Comparison of ENCODE assay signal across 9 cellular contexts in genomic region chrX:140701480-140701879, GRCh38. TPM values are rescaled to one million over a fixed set of nuclear protein-coding genes. Genes with fewer than 3 reads are reported as not detected.
A peak's percentile ranks its signal among the peaks of the same experiment; 100 is the strongest.
DNase-seq lines count a peak whose midpoint lies in the region; ATAC-seq and TF ChIP-seq lines count a peak whose summit lies in the region.
"Had no signal": no experiment of that assay in that cellular context is flagged by ENCODE, and none has a peak within 500 bp of the region (broad histone marks: within the 10 kb centered on the region; RNA-seq: fewer than 3 reads in every experiment).

No MANE protein-coding gene starts in this region.

- intact Hi-C loops in lower leg skin (cut with DNase I; ENCODE audit: low total_unique reads), result no loop called here

- peak; percentile 4 for DNase-seq in NCI-H1105 treated with DMSO at 0.1 percent for 48 hours (lab: John Stamatoyannopoulos, UW)
- no peak for DNase-seq in NCI-H1105 (lab: John Stamatoyannopoulos, UW)
- peak; percentile 69 for DNase-seq in cerebellar cortex (ENCODE audit: low spot score)
- DNase-seq in pons (ENCODE audit: low spot score), result peak; percentile 64
- DNase-seq in activated CD4-positive, alpha-beta T cell treated with anti-CD3 and anti-CD28 coated beads for 4 hours, result no peak
- DNase-seq in lower leg skin (ENCODE audit: low spot score in 2 of 2), result no peak

- no peak for TF ChIP-seq EP300 in Ishikawa (IDR thresholded peaks at IDR 0.05; ENCODE audit: borderline replicate concordance)

- 15 to 37% methylated on average over 9 of the region's 9 CpGs for WGBS in lower leg skin, 2 donors

- no peak for ATAC-seq in GM21381 (IDR thresholded peaks at IDR 0.05; ENCODE audit: unreplicated experiment)

- H3K4me3 ChIP-seq in lower leg skin (ENCODE audit: low read depth, poor library complexity, severe bottlenecking), result no peak overlapping the region
- H3K4me3 ChIP-seq: BLaER1 had no signal

- TF ChIP-seq CTCF in lower leg skin (IDR thresholded peaks at IDR 0.05), result no peak

- TF ChIP-seq POLR2A in lower leg skin (IDR thresholded peaks at IDR 0.05), result no peak

- TF ChIP-seq RAD21 in Ishikawa (IDR thresholded peaks at IDR 0.05; ENCODE audit: low read depth), result peak; percentile 25; the same call in 1 of the 2 replicates

TF ChIP-seq in Ishikawa, 13 proteins besides CTCF, POLR2A, EP300 and RAD21:
- TF ChIP-seq NFIC (IDR thresholded peaks at IDR 0.05), result no peak
- TF ChIP-seq, protein P1, sequence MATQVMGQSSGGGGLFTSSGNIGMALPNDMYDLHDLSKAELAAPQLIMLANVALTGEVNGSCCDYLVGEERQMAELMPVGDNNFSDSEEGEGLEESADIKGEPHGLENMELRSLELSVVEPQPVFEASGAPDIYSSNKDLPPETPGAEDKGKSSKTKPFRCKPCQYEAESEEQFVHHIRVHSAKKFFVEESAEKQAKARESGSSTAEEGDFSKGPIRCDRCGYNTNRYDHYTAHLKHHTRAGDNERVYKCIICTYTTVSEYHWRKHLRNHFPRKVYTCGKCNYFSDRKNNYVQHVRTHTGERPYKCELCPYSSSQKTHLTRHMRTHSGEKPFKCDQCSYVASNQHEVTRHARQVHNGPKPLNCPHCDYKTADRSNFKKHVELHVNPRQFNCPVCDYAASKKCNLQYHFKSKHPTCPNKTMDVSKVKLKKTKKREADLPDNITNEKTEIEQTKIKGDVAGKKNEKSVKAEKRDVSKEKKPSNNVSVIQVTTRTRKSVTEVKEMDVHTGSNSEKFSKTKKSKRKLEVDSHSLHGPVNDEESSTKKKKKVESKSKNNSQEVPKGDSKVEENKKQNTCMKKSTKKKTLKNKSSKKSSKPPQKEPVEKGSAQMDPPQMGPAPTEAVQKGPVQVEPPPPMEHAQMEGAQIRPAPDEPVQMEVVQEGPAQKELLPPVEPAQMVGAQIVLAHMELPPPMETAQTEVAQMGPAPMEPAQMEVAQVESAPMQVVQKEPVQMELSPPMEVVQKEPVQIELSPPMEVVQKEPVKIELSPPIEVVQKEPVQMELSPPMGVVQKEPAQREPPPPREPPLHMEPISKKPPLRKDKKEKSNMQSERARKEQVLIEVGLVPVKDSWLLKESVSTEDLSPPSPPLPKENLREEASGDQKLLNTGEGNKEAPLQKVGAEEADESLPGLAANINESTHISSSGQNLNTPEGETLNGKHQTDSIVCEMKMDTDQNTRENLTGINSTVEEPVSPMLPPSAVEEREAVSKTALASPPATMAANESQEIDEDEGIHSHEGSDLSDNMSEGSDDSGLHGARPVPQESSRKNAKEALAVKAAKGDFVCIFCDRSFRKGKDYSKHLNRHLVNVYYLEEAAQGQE (IDR thresholded peaks at IDR 0.05; ENCODE audit: low read depth), result no peak
- TF ChIP-seq TAF1 (IDR thresholded peaks at IDR 0.05; ENCODE audit: low read depth), result no peak
- TF ChIP-seq FOXM1 (IDR thresholded peaks at IDR 0.05; ENCODE audit: borderline replicate concordance, low read depth), result no peak
- TF ChIP-seq CEBPB (IDR thresholded peaks at IDR 0.05), result no peak
- no peak for TF ChIP-seq YY1 (IDR thresholded peaks at IDR 0.05; ENCODE audit: low read depth)
- TF ChIP-seq, protein P2, sequence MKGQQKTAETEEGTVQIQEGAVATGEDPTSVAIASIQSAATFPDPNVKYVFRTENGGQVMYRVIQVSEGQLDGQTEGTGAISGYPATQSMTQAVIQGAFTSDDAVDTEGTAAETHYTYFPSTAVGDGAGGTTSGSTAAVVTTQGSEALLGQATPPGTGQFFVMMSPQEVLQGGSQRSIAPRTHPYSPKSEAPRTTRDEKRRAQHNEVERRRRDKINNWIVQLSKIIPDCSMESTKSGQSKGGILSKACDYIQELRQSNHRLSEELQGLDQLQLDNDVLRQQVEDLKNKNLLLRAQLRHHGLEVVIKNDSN (IDR thresholded peaks at IDR 0.05), result no peak
- no peak for TF ChIP-seq MAX (IDR thresholded peaks at IDR 0.05)
- TF ChIP-seq TCF12 (IDR thresholded peaks at IDR 0.05; ENCODE audit: low read depth), result no peak
- TF ChIP-seq CREB1 (IDR thresholded peaks at IDR 0.05; ENCODE audit: low read depth), result no peak
- no peak for TF ChIP-seq EGR1 (IDR thresholded peaks at IDR 0.05)

RNA-seq across cellular contexts. Expression of gene LINC00632, which starts 8.1 kb away (rescaled TPM):
- 10 to 100 TPM; 25.2 to 81.7 (median 63.1) TPM for total RNA-seq in lower leg skin

Comparison
In these comparisons a context has a peak if more than half of its experiments do, and no peak if none do; other contexts are left out.
1. DNase-seq: peak in NCI-H1105 treated with DMSO at 0.1 percent for 48 hours (single experiment), cerebellar cortex (single experiment) and pons (single experiment); none in NCI-H1105 (single experiment), activated CD4-positive, alpha-beta T cell treated with anti-CD3 and anti-CD28 coated beads for 4 hours (0 of 2) and lower leg skin (0 of 2).